In genomic region chr12:124800506-124800905, GRCh38 we compare ENCODE assay signal across 19 cellular contexts.
"Had no signal": no experiment of that assay in that cellular context is flagged by ENCODE, and none has a peak within 500 bp of the region (broad histone marks: within the 10 kb centered on the region; RNA-seq: fewer than 3 reads in every experiment).

No MANE protein-coding gene starts in this region.

- H3K27me3 Mint-ChIP-seq: dendritic cell treated with granulocyte-macrophage colony-stimulating factor and Interleukin-4, amounts not matched to agents 40 ng/mL and 50 ng/mL, for 4 days; effector memory CD8-positive, alpha-beta T cell; naive thymus-derived CD4-positive, alpha-beta T cell; stimulated activated naive B cell treated with anti-CD40 and anti-IgM and Interleukin-4, amounts not matched to agents 10 μg/mL and 1 μg/mL and 100 μg/mL, for 72 hours; stimulated activated naive CD8-positive, alpha-beta T cell treated with anti-CD3 and anti-CD28 coated beads, Interleukin-15, amount 100 ng/mL, for 72 hours had no signal

- FAIRE-seq: kidney had no signal

- H3K27me3 ChIP-seq: foreskin keratinocyte, right lobe of liver, testis, tibial nerve had no signal

- H3K27ac ChIP-seq: foreskin keratinocyte, psoas muscle, right lobe of liver, testis, tibial nerve had no signal

- H3K4me3 Mint-ChIP-seq: dendritic cell treated with granulocyte-macrophage colony-stimulating factor and Interleukin-4, amounts not matched to agents 40 ng/mL and 50 ng/mL, for 4 days; effector memory CD8-positive, alpha-beta T cell; naive thymus-derived CD4-positive, alpha-beta T cell; neural crest cell; stimulated activated naive B cell treated with anti-CD40 and anti-IgM and Interleukin-4, amounts not matched to agents 10 μg/mL and 1 μg/mL and 100 μg/mL, for 72 hours; stimulated activated naive CD8-positive, alpha-beta T cell treated with anti-CD3 and anti-CD28 coated beads, Interleukin-15, amount 100 ng/mL, for 72 hours had no signal

- H3K4me3 ChIP-seq: lung, psoas muscle, right lobe of liver, testis, tibial nerve had no signal

- ATAC-seq: effector memory CD8-positive, alpha-beta T cell; foreskin keratinocyte; left colon; left ventricle myocardium superior; naive thymus-derived CD4-positive, alpha-beta T cell; psoas muscle; right lobe of liver; stimulated activated naive B cell treated with anti-CD40 and anti-IgM and Interleukin-4, amounts not matched to agents 10 μg/mL and 1 μg/mL and 100 μg/mL, for 72 hours; stimulated activated naive CD8-positive, alpha-beta T cell treated with anti-CD3 and anti-CD28 coated beads, Interleukin-15, amount 100 ng/mL, for 72 hours had no signal

- H3K9me3 ChIP-seq: psoas muscle, right lobe of liver, testis, tibial nerve had no signal

- H3K9me3 Mint-ChIP-seq: dendritic cell treated with granulocyte-macrophage colony-stimulating factor and Interleukin-4, amounts not matched to agents 40 ng/mL and 50 ng/mL, for 4 days; effector memory CD8-positive, alpha-beta T cell; naive thymus-derived CD4-positive, alpha-beta T cell; neural crest cell; stimulated activated naive B cell treated with anti-CD40 and anti-IgM and Interleukin-4, amounts not matched to agents 10 μg/mL and 1 μg/mL and 100 μg/mL, for 72 hours; stimulated activated naive CD8-positive, alpha-beta T cell treated with anti-CD3 and anti-CD28 coated beads, Interleukin-15, amount 100 ng/mL, for 72 hours had no signal

- DNase-seq: effector memory CD8-positive, alpha-beta T cell; foreskin keratinocyte; kidney; left colon; left ventricle myocardium superior; naive thymus-derived CD4-positive, alpha-beta T cell; occipital lobe; psoas muscle; retina; right lobe of liver; stimulated activated CD4-positive, alpha-beta T cell treated with anti-CD3 and anti-CD28 coated beads, Interleukin-4, amount 100 ng/mL, for 1 hour; stimulated activated CD8-positive, alpha-beta memory T cell treated with anti-CD3 and anti-CD28 coated beads, Interleukin-4, amount 100 ng/mL, for 48 hours; stimulated activated naive B cell treated with anti-CD40 and anti-IgM and Interleukin-4, amounts not matched to agents 10 μg/mL and 1 μg/mL and 100 μg/mL, for 72 hours; stimulated activated naive CD8-positive, alpha-beta T cell treated with anti-CD3 and anti-CD28 coated beads, Interleukin-15, amount 100 ng/mL, for 72 hours; testis had no signal

- H3K27ac Mint-ChIP-seq: dendritic cell treated with granulocyte-macrophage colony-stimulating factor and Interleukin-4, amounts not matched to agents 40 ng/mL and 50 ng/mL, for 4 days; naive thymus-derived CD4-positive, alpha-beta T cell; stimulated activated naive B cell treated with anti-CD40 and anti-IgM and Interleukin-4, amounts not matched to agents 10 μg/mL and 1 μg/mL and 100 μg/mL, for 72 hours; stimulated activated naive CD8-positive, alpha-beta T cell treated with anti-CD3 and anti-CD28 coated beads, Interleukin-15, amount 100 ng/mL, for 72 hours had no signal
